In the genomic region with DNA sequence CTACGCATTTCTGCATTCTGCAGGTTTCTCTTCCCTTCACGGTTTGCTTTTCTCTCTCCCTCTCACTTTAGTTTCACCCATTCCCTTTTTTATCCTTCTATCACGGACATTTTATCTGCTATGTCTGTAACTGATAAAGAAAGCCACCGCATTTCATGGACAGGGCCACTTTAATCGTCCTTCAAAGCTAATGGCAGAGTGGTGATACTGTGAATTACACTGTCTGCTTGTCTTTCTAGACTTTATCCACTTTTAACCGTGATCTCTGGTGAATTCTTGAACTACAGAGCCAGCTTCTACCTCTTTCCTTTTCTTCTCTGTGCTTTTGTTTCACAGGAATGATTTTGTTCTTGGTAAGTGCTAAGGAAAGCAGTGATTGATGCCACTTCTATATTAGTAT, we compare ENCODE assay signal across 1 cellular context.
TF ChIP-seq lines count a peak whose summit lies in the region.

No MANE protein-coding gene starts in this region.

TF ChIP-seq in IMR-90, 13 proteins besides CTCF, POLR2A, EP300 and RAD21:
- TF ChIP-seq SMC3 (IDR thresholded peaks at IDR 0.05; ENCODE audit: low read depth, low read length), result no peak
- TF ChIP-seq MAFK (IDR thresholded peaks at IDR 0.05; ENCODE audit: low read depth, low read length), result no peak
- TF ChIP-seq, protein P1, sequence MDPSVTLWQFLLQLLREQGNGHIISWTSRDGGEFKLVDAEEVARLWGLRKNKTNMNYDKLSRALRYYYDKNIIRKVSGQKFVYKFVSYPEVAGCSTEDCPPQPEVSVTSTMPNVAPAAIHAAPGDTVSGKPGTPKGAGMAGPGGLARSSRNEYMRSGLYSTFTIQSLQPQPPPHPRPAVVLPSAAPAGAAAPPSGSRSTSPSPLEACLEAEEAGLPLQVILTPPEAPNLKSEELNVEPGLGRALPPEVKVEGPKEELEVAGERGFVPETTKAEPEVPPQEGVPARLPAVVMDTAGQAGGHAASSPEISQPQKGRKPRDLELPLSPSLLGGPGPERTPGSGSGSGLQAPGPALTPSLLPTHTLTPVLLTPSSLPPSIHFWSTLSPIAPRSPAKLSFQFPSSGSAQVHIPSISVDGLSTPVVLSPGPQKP (IDR thresholded peaks at IDR 0.05; ENCODE audit: borderline replicate concordance, low read depth, low read length), result no peak
- TF ChIP-seq FOS (IDR thresholded peaks at IDR 0.05; ENCODE audit: low read depth, low read length), result no peak
- no peak for TF ChIP-seq RFX5 (IDR thresholded peaks at IDR 0.05; ENCODE audit: low read depth, low read length)
- no peak for TF ChIP-seq CHD1 (IDR thresholded peaks at IDR 0.05; ENCODE audit: low read depth, low read length)
- no peak for TF ChIP-seq CEBPB (IDR thresholded peaks at IDR 0.05; ENCODE audit: low read depth, low read length)
- no peak for TF ChIP-seq NFE2L2 (IDR thresholded peaks at IDR 0.05; ENCODE audit: low read depth, low read length)
- TF ChIP-seq MAZ (IDR thresholded peaks at IDR 0.05; ENCODE audit: borderline replicate concordance, low read depth, low read length), result no peak
- no peak for TF ChIP-seq BHLHE40 (IDR thresholded peaks at IDR 0.05; ENCODE audit: low read depth, low read length)
- no peak for TF ChIP-seq MXI1 (IDR thresholded peaks at IDR 0.05; ENCODE audit: borderline replicate concordance, low read depth, low read length)
TF ChIP-seq in IMR-90: peak in this region for 0.
